28 cellular contexts compared by ENCODE assay signal in the genomic region with DNA sequence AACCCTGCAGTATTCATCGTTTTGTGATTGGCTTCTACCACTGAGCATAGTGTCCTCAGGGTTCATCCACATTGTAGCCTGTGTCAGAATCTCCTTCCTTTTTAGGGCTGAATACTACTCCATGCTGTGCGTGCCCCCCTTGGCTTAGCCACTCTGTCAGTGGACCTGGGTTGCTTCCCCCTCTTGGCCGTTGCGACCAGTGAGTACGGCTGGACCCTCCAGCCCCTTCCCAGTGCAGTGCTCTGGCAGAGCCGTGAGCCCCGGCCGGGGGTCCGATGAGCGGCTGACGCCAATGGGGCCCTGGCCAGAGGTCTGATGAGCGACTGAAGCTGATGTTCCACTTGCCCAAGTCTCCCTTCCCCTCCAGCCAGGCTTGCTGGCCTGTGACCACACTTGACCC. TPM values are rescaled to one million over a fixed set of nuclear protein-coding genes. Genes with fewer than 3 reads are reported as not detected.
"Had no signal": no experiment of that assay in that cellular context is flagged by ENCODE, and none has a peak within 500 bp of the region (broad histone marks: within the 10 kb centered on the region; RNA-seq: fewer than 3 reads in every experiment).

No MANE protein-coding gene starts in this region.

- ATAC-seq: activated naive CD8-positive, alpha-beta T cell treated with anti-CD3 and anti-CD28 coated beads, Interleukin-2, amount 50 U/mL, for 24 hours; activated T-cell treated with anti-CD3 and anti-CD28 coated beads, Interleukin-2, amount 50 U/mL, for 72 hours; body of pancreas; effector memory CD8-positive, alpha-beta T cell; foreskin keratinocyte; gastrocnemius medialis; heart left ventricle had no signal

- H3K9me3 ChIP-seq: adrenal gland, body of pancreas, esophagus muscularis mucosa, gastrocnemius medialis, heart left ventricle had no signal

- H3K36me3 Mint-ChIP-seq: activated naive CD4-positive, alpha-beta T cell treated with anti-CD3 and anti-CD28 coated beads, Interleukin-2, amount 50 U/mL, for 24 hours had no signal

- H3K27me3 ChIP-seq: adrenal gland, body of pancreas, esophagus muscularis mucosa, foreskin keratinocyte, gastrocnemius medialis, heart left ventricle had no signal

- H3K27me3 Mint-ChIP-seq: activated CD4-positive, alpha-beta memory T cell treated with anti-CD3 and anti-CD28 coated beads, Interleukin-2, amount 10 ng/mL, durations not matched to agents 7 days and 5 days; activated CD4-positive, alpha-beta T cell treated with anti-CD3 and anti-CD28 coated beads, Interleukin-2, amount 10 ng/mL, durations not matched to agents 7 days and 5 days; activated naive CD4-positive, alpha-beta T cell treated with anti-CD3 and anti-CD28 coated beads, Interleukin-2, amount 50 U/mL, for 24 hours; activated naive CD8-positive, alpha-beta T cell treated with anti-CD3 and anti-CD28 coated beads for 36 hours; activated naive CD8-positive, alpha-beta T cell treated with anti-CD3 and anti-CD28 coated beads, Interleukin-2, amount 50 U/mL, for 24 hours; effector memory CD8-positive, alpha-beta T cell had no signal

- H3K36me3 ChIP-seq: adrenal gland, esophagus muscularis mucosa, gastrocnemius medialis had no signal

- DNase-seq: activated CD4-positive, alpha-beta memory T cell treated with anti-CD3 and anti-CD28 coated beads, Interleukin-2, amount 10 ng/mL, durations not matched to agents 7 days and 5 days; activated CD4-positive, alpha-beta T cell treated with anti-CD3 and anti-CD28 coated beads for 1 hour; activated CD4-positive, alpha-beta T cell treated with anti-CD3 and anti-CD28 coated beads for 4 hours; activated CD4-positive, alpha-beta T cell treated with anti-CD3 and anti-CD28 coated beads, Interleukin-2, amount 10 ng/mL, durations not matched to agents 7 days and 5 days; activated CD4-positive, alpha-beta T cell treated with anti-CD3 and anti-CD28 coated beads, Interleukin-2, amount 50 U/mL, for 4 hours; activated naive CD4-positive, alpha-beta T cell treated with anti-CD3 and anti-CD28 coated beads for 36 hours; activated naive CD8-positive, alpha-beta T cell treated with anti-CD3 and anti-CD28 coated beads for 36 hours; activated naive CD8-positive, alpha-beta T cell treated with anti-CD3 and anti-CD28 coated beads, Interleukin-2, amount 50 U/mL, for 24 hours; activated T-cell treated with anti-CD3 and anti-CD28 coated beads, Interleukin-2, amount 50 U/mL, for 1 hour; activated T-cell treated with anti-CD3 and anti-CD28 coated beads, Interleukin-2, amount 50 U/mL, for 72 hours; amygdala; aorta; body of pancreas; caudate nucleus; cortex of kidney; dermis blood vessel endothelial cell; effector CD4-positive, alpha-beta T cell; effector memory CD8-positive, alpha-beta T cell; erythroblast; foreskin keratinocyte; gastrocnemius medialis; glutamatergic neuron; heart left ventricle; T-helper 2 cell had no signal

- H3K9me3 Mint-ChIP-seq: activated CD4-positive, alpha-beta memory T cell treated with anti-CD3 and anti-CD28 coated beads, Interleukin-2, amount 10 ng/mL, durations not matched to agents 7 days and 5 days; activated CD4-positive, alpha-beta T cell treated with anti-CD3 and anti-CD28 coated beads, Interleukin-2, amount 10 ng/mL, durations not matched to agents 7 days and 5 days; activated naive CD4-positive, alpha-beta T cell treated with anti-CD3 and anti-CD28 coated beads for 36 hours; activated naive CD4-positive, alpha-beta T cell treated with anti-CD3 and anti-CD28 coated beads, Interleukin-2, amount 50 U/mL, for 24 hours; activated naive CD8-positive, alpha-beta T cell treated with anti-CD3 and anti-CD28 coated beads for 36 hours; activated naive CD8-positive, alpha-beta T cell treated with anti-CD3 and anti-CD28 coated beads, Interleukin-2, amount 50 U/mL, for 24 hours; activated T-cell treated with anti-CD3 and anti-CD28 coated beads, Interleukin-2, amount 50 U/mL, for 72 hours; effector memory CD8-positive, alpha-beta T cell had no signal

- H3K27ac Mint-ChIP-seq: activated CD4-positive, alpha-beta memory T cell treated with anti-CD3 and anti-CD28 coated beads, Interleukin-2, amount 10 ng/mL, durations not matched to agents 7 days and 5 days; activated CD4-positive, alpha-beta T cell treated with anti-CD3 and anti-CD28 coated beads, Interleukin-2, amount 10 ng/mL, durations not matched to agents 7 days and 5 days; activated naive CD4-positive, alpha-beta T cell treated with anti-CD3 and anti-CD28 coated beads for 36 hours; activated naive CD4-positive, alpha-beta T cell treated with anti-CD3 and anti-CD28 coated beads, Interleukin-2, amount 50 U/mL, for 24 hours; activated naive CD8-positive, alpha-beta T cell treated with anti-CD3 and anti-CD28 coated beads for 36 hours; activated naive CD8-positive, alpha-beta T cell treated with anti-CD3 and anti-CD28 coated beads, Interleukin-2, amount 50 U/mL, for 24 hours; activated T-cell treated with anti-CD3 and anti-CD28 coated beads, Interleukin-2, amount 50 U/mL, for 72 hours; effector memory CD8-positive, alpha-beta T cell had no signal

- H3K27ac ChIP-seq: adrenal gland, body of pancreas, esophagus muscularis mucosa, foreskin keratinocyte, gastrocnemius medialis, heart left ventricle had no signal

- H3K4me3 Mint-ChIP-seq: activated CD4-positive, alpha-beta memory T cell treated with anti-CD3 and anti-CD28 coated beads, Interleukin-2, amount 10 ng/mL, durations not matched to agents 7 days and 5 days; activated CD4-positive, alpha-beta T cell treated with anti-CD3 and anti-CD28 coated beads, Interleukin-2, amount 10 ng/mL, durations not matched to agents 7 days and 5 days; activated naive CD4-positive, alpha-beta T cell treated with anti-CD3 and anti-CD28 coated beads for 36 hours; activated naive CD4-positive, alpha-beta T cell treated with anti-CD3 and anti-CD28 coated beads, Interleukin-2, amount 50 U/mL, for 24 hours; activated naive CD8-positive, alpha-beta T cell treated with anti-CD3 and anti-CD28 coated beads for 36 hours; activated naive CD8-positive, alpha-beta T cell treated with anti-CD3 and anti-CD28 coated beads, Interleukin-2, amount 50 U/mL, for 24 hours; activated T-cell treated with anti-CD3 and anti-CD28 coated beads, Interleukin-2, amount 50 U/mL, for 72 hours; effector memory CD8-positive, alpha-beta T cell had no signal

- FAIRE-seq: colon had no signal

- H3K4me3 ChIP-seq: adrenal gland, body of pancreas, esophagus muscularis mucosa, gastrocnemius medialis, heart left ventricle had no signal

- H3K4me1 ChIP-seq: foreskin keratinocyte had no signal

RNA-seq across cellular contexts. Expression of a gene that starts 29.2 kb away (rescaled TPM):
- total RNA-seq: dermis blood vessel endothelial cell, foreskin keratinocyte had no signal
